Comparison of ENCODE assay signal across 18 cellular contexts in genomic region chrX:109373468-109373867, GRCh38.
"Had no signal": no experiment of that assay in that cellular context is flagged by ENCODE, and none has a peak within 500 bp of the region (broad histone marks: within the 10 kb centered on the region; RNA-seq: fewer than 3 reads in every experiment).

No MANE protein-coding gene starts in this region.

- H3K4me3 ChIP-seq: ascending aorta, breast epithelium, right atrium auricular region, tibial artery, vagina had no signal

- DNase-seq: activated CD4-positive, alpha-beta T cell treated with anti-CD3 and anti-CD28 coated beads, Interleukin-2, amount 50 U/mL, for 48 hours; activated naive CD4-positive, alpha-beta T cell treated with anti-CD3 and anti-CD28 coated beads, Interleukin-2, amount 10 ng/mL, durations not matched to agents 7 days and 5 days; activated T-cell treated with anti-CD3 and anti-CD28 coated beads, Interleukin-2, amount 50 U/mL, for 1 hour; cerebellar nuclear complex; effector memory CD8-positive, alpha-beta T cell; head of caudate nucleus; nephron progenitor cell; occipital lobe; stimulated activated CD4-positive, alpha-beta T cell treated with anti-CD3 and anti-CD28 coated beads, Interleukin-15, amount 100 ng/mL, for 24 hours; stimulated activated CD4-positive, alpha-beta T cell treated with anti-CD3 and anti-CD28 coated beads, Interleukin-4, amount 100 ng/mL, for 1 hour; stimulated activated naive B cell treated with anti-CD40 and anti-IgM and Interleukin-4, amounts not matched to agents 10 μg/mL and 1 μg/mL and 100 μg/mL, for 72 hours; tibial artery had no signal

- H3K27ac ChIP-seq: ascending aorta, breast epithelium, right atrium auricular region, tibial artery, vagina, VCaP had no signal

- H3K36me3 ChIP-seq: ascending aorta, breast epithelium, right atrium auricular region, tibial artery, vagina had no signal

- ATAC-seq: effector memory CD8-positive, alpha-beta T cell had no signal

- H3K4me1 ChIP-seq: ascending aorta, breast epithelium, right atrium auricular region, tibial artery, vagina had no signal

- FAIRE-seq: frontal cortex had no signal

- H3K27me3 ChIP-seq: ascending aorta, right atrium auricular region, tibial artery, vagina had no signal

- H3K9me3 ChIP-seq: ascending aorta, breast epithelium, right atrium auricular region, tibial artery, vagina had no signal
